18 cellular contexts compared by ENCODE assay signal in the genomic region with DNA sequence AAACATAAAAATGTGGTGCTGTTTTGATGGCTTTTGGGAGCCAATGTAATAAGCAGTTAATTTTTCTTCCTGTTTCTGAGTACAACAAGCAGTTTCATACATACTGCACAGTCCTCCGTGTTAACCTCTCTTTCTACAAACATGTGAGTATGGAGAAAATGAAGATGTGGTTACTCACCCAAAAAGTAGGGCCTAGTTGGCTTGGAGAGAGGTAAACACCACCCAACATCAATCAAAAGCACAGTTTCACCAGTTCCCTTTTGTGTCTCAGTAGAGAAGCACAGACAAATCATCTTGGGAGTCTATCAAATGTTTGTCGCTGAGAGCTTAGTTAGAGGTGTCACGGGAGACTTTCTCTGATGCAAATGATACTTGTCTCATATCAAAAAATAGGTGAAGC.
DNase-seq lines count a peak whose midpoint lies in the region; ATAC-seq, FAIRE-seq and TF ChIP-seq lines count a peak whose summit lies in the region.
"Had no signal": no experiment of that assay in that cellular context is flagged by ENCODE, and none has a peak within 500 bp of the region (broad histone marks: within the 10 kb centered on the region; RNA-seq: fewer than 3 reads in every experiment).

No MANE protein-coding gene starts in this region.

- POLR2A ChIA-PET in naive thymus-derived CD4-positive, alpha-beta T cell (lab: Charles Lee): no interaction called here

- no peak for TF ChIP-seq POLR2A in Peyer's patch (IDR thresholded peaks at IDR 0.05)

- ATAC-seq in GM18519 (IDR thresholded peaks at IDR 0.05; ENCODE audit: low FRiP score, unreplicated experiment) (peak; percentile 59), HG02798 (IDR thresholded peaks at IDR 0.05; ENCODE audit: poor library complexity, unreplicated experiment) (no peak)
- ATAC-seq in naive thymus-derived CD4-positive, alpha-beta T cell: no peak
- ATAC-seq: GM23338, HepG2 had no signal

- no peaks in the 10 kb centered on the region for H3K27me3 Mint-ChIP-seq in naive thymus-derived CD4-positive, alpha-beta T cell
- H3K27me3 Mint-ChIP-seq: CD4-positive, alpha-beta T cell had no signal

- peaks cover 0 to 4% (median 0%) of the 10 kb centered on the region in 11 donors for H3K9me3 Mint-ChIP-seq in naive thymus-derived CD4-positive, alpha-beta T cell

- 0 out of 2 replicates have a peak overlapping the region, but pooled peaks have one; percentile 41 for H2AFZ ChIP-seq in Loucy (ENCODE audit: low read length)
- H2AFZ ChIP-seq: GM23338 had no signal

- no peaks in the 10 kb centered on the region for H3K9me2 ChIP-seq in Loucy (replicated peaks; ENCODE audit: low read depth, low read length)

- no peaks in the 10 kb centered on the region for H4K20me1 ChIP-seq in Loucy (ENCODE audit: insufficient read depth, low read length, poor library complexity, severe bottlenecking)
- H4K20me1 ChIP-seq: BLaER1 treated with 17β-estradiol and CSF1 and Interleukin-3, amounts not matched to agents 10 nM and 100 nM had no signal

- TF ChIP-seq CTCF in D721Med (IDR thresholded peaks at IDR 0.05; ENCODE audit: insufficient read depth, missing control alignments): no peak
- TF ChIP-seq CTCF in Loucy (conservative IDR thresholded peaks at IDR 0.05; ENCODE audit: low read length): no peak
- TF ChIP-seq CTCF in Peyer's patch (IDR thresholded peaks at IDR 0.05): no peak

- H3K36me3 Mint-ChIP-seq in naive thymus-derived CD4-positive, alpha-beta T cell: no peaks in the 10 kb centered on the region

- no peak overlapping the region for H3K9ac ChIP-seq in Loucy (ENCODE audit: low read depth, low read length, poor library complexity, severe bottlenecking)
- H3K9ac ChIP-seq: BLaER1 treated with 17β-estradiol and CSF1 and Interleukin-3, amounts not matched to agents 10 nM and 100 nM had no signal

- no peaks in the 10 kb centered on the region for H3K36me3 ChIP-seq in Loucy (ENCODE audit: insufficient read depth, low read length)
- H3K36me3 ChIP-seq in naive thymus-derived CD4-positive, alpha-beta T cell (ENCODE audit: control insufficient read depth in 2 of 3, insufficient read depth in 3 of 3, low read length in 3 of 3): no peaks in the 10 kb centered on the region
- no peaks in the 10 kb centered on the region for H3K36me3 ChIP-seq in Peyer's patch
- H3K36me3 ChIP-seq: BLaER1 treated with 17β-estradiol and CSF1 and Interleukin-3, amounts not matched to agents 10 nM and 100 nM had no signal

- H3K4me2 ChIP-seq in Loucy (ENCODE audit: low read depth, low read length, poor library complexity, severe bottlenecking): no peak overlapping the region
- H3K4me2 ChIP-seq: BLaER1 treated with 17β-estradiol and CSF1 and Interleukin-3, amounts not matched to agents 10 nM and 100 nM; GM23338 had no signal

- DNase-seq in D721Med (ENCODE audit: insufficient read length, low spot score) (no peak), NOMO-1 treated with dmso at 0.1 percent for 144 hours (lab: John Stamatoyannopoulos, UW; ENCODE audit: unreplicated experiment) (peak; percentile 75), AG08395 (ENCODE audit: low spot score) (no peak), Peyer's patch (no peak)
- DNase-seq in naive thymus-derived CD4-positive, alpha-beta T cell: no peak
- DNase-seq: 8988T; Calu3; CD4-positive, alpha-beta T cell; DMS79; H9 had no signal

- H3F3A ChIP-seq in Loucy (ENCODE audit: low read depth): no peaks in the 10 kb centered on the region

- peak; percentile 6 for FAIRE-seq in D721Med (lab: Jason Lieb, UNC)
- FAIRE-seq: G401.6, GM18507, HepG2 had no signal

- H3K4me3 ChIP-seq in Loucy (ENCODE audit: low read length, poor library complexity, severe bottlenecking): no peak overlapping the region
- no peak overlapping the region for H3K4me3 ChIP-seq in naive thymus-derived CD4-positive, alpha-beta T cell (ENCODE audit: low read length)
- no peak overlapping the region for H3K4me3 ChIP-seq in Peyer's patch
- H3K4me3 ChIP-seq: BLaER1 treated with 17β-estradiol and CSF1 and Interleukin-3, amounts not matched to agents 10 nM and 100 nM; GM23338 had no signal

- intact Hi-C loops in naive thymus-derived CD4-positive, alpha-beta T cell (cut with micrococcal nuclease): no loop called here

- H3K27me3 ChIP-seq in Loucy (ENCODE audit: insufficient read depth, low read length, poor library complexity, severe bottlenecking): no peaks in the 10 kb centered on the region
- no peaks in the 10 kb centered on the region for H3K27me3 ChIP-seq in naive thymus-derived CD4-positive, alpha-beta T cell (ENCODE audit: control insufficient read depth in 2 of 2, insufficient read depth in 2 of 2, low read length in 2 of 2)
- no peaks in the 10 kb centered on the region for H3K27me3 ChIP-seq in Peyer's patch
- H3K27me3 ChIP-seq: BLaER1 treated with 17β-estradiol and CSF1 and Interleukin-3, amounts not matched to agents 10 nM and 100 nM had no signal

- H3K4me1 Mint-ChIP-seq in naive thymus-derived CD4-positive, alpha-beta T cell: no peaks in the 10 kb centered on the region

- H3K79me2 ChIP-seq in Loucy (ENCODE audit: insufficient read depth, low read length): no peaks in the 10 kb centered on the region

- no peak overlapping the region for H3K4me3 Mint-ChIP-seq in naive thymus-derived CD4-positive, alpha-beta T cell
- H3K4me3 Mint-ChIP-seq: CD4-positive, alpha-beta T cell; GM23338; H9 had no signal

- H3K27ac ChIP-seq in naive thymus-derived CD4-positive, alpha-beta T cell (ENCODE audit: low read depth, low read length): no peak overlapping the region
- no peak overlapping the region for H3K27ac ChIP-seq in Peyer's patch
- H3K27ac ChIP-seq: BLaER1 treated with 17β-estradiol and CSF1 and Interleukin-3, amounts not matched to agents 10 nM and 100 nM had no signal

- no peaks in the 10 kb centered on the region for H3K9me3 ChIP-seq in Loucy (ENCODE audit: insufficient read depth, low read depth, low read length)
- H3K9me3 ChIP-seq in naive thymus-derived CD4-positive, alpha-beta T cell (ENCODE audit: control insufficient read depth in 2 of 3, low read length in 3 of 3): no peaks in the 10 kb centered on the region
- no peaks in the 10 kb centered on the region for H3K9me3 ChIP-seq in Peyer's patch
- H3K9me3 ChIP-seq: BLaER1 treated with 17β-estradiol and CSF1 and Interleukin-3, amounts not matched to agents 10 nM and 100 nM had no signal

- CTCF ChIA-PET in naive thymus-derived CD4-positive, alpha-beta T cell (lab: Charles Lee): no interaction called here

- no peak overlapping the region for H3K27ac Mint-ChIP-seq in naive thymus-derived CD4-positive, alpha-beta T cell
- H3K27ac Mint-ChIP-seq: CD4-positive, alpha-beta T cell; GM23338; H9 had no signal

- H3K4me1 ChIP-seq in Loucy (ENCODE audit: insufficient read depth, low read length, poor library complexity, severe bottlenecking) (no peaks in the 10 kb centered on the region), Peyer's patch (no peaks in the 10 kb centered on the region)
- H3K4me1 ChIP-seq in naive thymus-derived CD4-positive, alpha-beta T cell (ENCODE audit: control insufficient read depth in 2 of 2, insufficient read depth in 2 of 2, low read length in 2 of 2): no peaks in the 10 kb centered on the region
- H3K4me1 ChIP-seq: BLaER1 treated with 17β-estradiol and CSF1 and Interleukin-3, amounts not matched to agents 10 nM and 100 nM had no signal
